In genomic region chrX:151227637-151228036, GRCh38 we compare ENCODE assay signal across 21 cellular contexts. TPM values are rescaled to one million over a fixed set of nuclear protein-coding genes. Genes with fewer than 3 reads are reported as not detected.
"Had no signal": no experiment of that assay in that cellular context is flagged by ENCODE, and none has a peak within 500 bp of the region (broad histone marks: within the 10 kb centered on the region; RNA-seq: fewer than 3 reads in every experiment).

No MANE protein-coding gene starts in this region.

- DNase-seq: activated CD4-positive, CD25-positive, alpha-beta regulatory T cell treated with anti-CD3 and anti-CD28 coated beads, Interleukin-2, amount 50 U/mL, for 72 hours; activated naive CD4-positive, alpha-beta T cell treated with Interleukin-2 at 50 U/mL for 16 hours; aorta; effector memory CD8-positive, alpha-beta T cell; immature natural killer cell; left cardiac atrium; mucosa of descending colon; naive thymus-derived CD4-positive, alpha-beta T cell; nucleus accumbens; right cardiac atrium; small intestine had no signal

- H3K9me3 Mint-ChIP-seq: dendritic cell treated with granulocyte-macrophage colony-stimulating factor and Interleukin-4, amounts not matched to agents 40 ng/mL and 50 ng/mL, for 4 days; effector memory CD8-positive, alpha-beta T cell; stimulated activated naive CD8-positive, alpha-beta T cell treated with anti-CD3 and anti-CD28 coated beads, Interleukin-15, Interleukin-2, amounts not matched to agents 100 ng/mL and 50 ng/mL, for 24 hours had no signal

- H3K4me1 ChIP-seq: gastroesophageal sphincter, suprapubic skin, upper lobe of left lung had no signal

- H3K27me3 ChIP-seq: upper lobe of left lung had no signal

- H3K4me1 Mint-ChIP-seq: immature natural killer cell; naive thymus-derived CD4-positive, alpha-beta T cell had no signal

- H3K36me3 Mint-ChIP-seq: immature natural killer cell; naive thymus-derived CD4-positive, alpha-beta T cell had no signal

- ATAC-seq: effector memory CD8-positive, alpha-beta T cell; gastroesophageal sphincter; left cardiac atrium; mucosa of descending colon; naive thymus-derived CD4-positive, alpha-beta T cell; right cardiac atrium had no signal

- H3K4me3 ChIP-seq: gastroesophageal sphincter, lung, mucosa of descending colon, SK-N-MC, suprapubic skin, upper lobe of left lung had no signal

- H3K9me3 ChIP-seq: gastroesophageal sphincter, mucosa of descending colon, suprapubic skin, upper lobe of left lung had no signal

- H3K27ac ChIP-seq: gastroesophageal sphincter, SK-N-MC, suprapubic skin, upper lobe of left lung had no signal

- H3K4me3 Mint-ChIP-seq: dendritic cell treated with granulocyte-macrophage colony-stimulating factor and Interleukin-4, amounts not matched to agents 40 ng/mL and 50 ng/mL, for 4 days; effector memory CD8-positive, alpha-beta T cell; immature natural killer cell; naive thymus-derived CD4-positive, alpha-beta T cell; stimulated activated naive CD8-positive, alpha-beta T cell treated with anti-CD3 and anti-CD28 coated beads, Interleukin-15, Interleukin-2, amounts not matched to agents 100 ng/mL and 50 ng/mL, for 24 hours had no signal

- H3K27ac Mint-ChIP-seq: dendritic cell treated with granulocyte-macrophage colony-stimulating factor and Interleukin-4, amounts not matched to agents 40 ng/mL and 50 ng/mL, for 4 days; effector memory CD8-positive, alpha-beta T cell; immature natural killer cell; naive thymus-derived CD4-positive, alpha-beta T cell; stimulated activated naive CD8-positive, alpha-beta T cell treated with anti-CD3 and anti-CD28 coated beads, Interleukin-15, Interleukin-2, amounts not matched to agents 100 ng/mL and 50 ng/mL, for 24 hours had no signal

- H3K36me3 ChIP-seq: gastroesophageal sphincter, suprapubic skin, upper lobe of left lung had no signal

RNA-seq across cellular contexts. Expression of gene GPR50, which starts 51.3 kb away (rescaled TPM):
- total RNA-seq: activated CD8-positive, alpha-beta memory T cell treated with anti-CD3 and anti-CD28 coated beads for 36 hours; aorta; cerebellum; epithelial cell of proximal tubule; gastroesophageal sphincter; left cardiac atrium; lung; mucosa of descending colon; naive thymus-derived CD4-positive, alpha-beta T cell; right cardiac atrium; suprapubic skin; upper lobe of left lung had no signal
- polyA plus RNA-seq: immature natural killer cell; lung; naive thymus-derived CD4-positive, alpha-beta T cell; right cardiac atrium; small intestine had no signal
